In the genomic region with DNA sequence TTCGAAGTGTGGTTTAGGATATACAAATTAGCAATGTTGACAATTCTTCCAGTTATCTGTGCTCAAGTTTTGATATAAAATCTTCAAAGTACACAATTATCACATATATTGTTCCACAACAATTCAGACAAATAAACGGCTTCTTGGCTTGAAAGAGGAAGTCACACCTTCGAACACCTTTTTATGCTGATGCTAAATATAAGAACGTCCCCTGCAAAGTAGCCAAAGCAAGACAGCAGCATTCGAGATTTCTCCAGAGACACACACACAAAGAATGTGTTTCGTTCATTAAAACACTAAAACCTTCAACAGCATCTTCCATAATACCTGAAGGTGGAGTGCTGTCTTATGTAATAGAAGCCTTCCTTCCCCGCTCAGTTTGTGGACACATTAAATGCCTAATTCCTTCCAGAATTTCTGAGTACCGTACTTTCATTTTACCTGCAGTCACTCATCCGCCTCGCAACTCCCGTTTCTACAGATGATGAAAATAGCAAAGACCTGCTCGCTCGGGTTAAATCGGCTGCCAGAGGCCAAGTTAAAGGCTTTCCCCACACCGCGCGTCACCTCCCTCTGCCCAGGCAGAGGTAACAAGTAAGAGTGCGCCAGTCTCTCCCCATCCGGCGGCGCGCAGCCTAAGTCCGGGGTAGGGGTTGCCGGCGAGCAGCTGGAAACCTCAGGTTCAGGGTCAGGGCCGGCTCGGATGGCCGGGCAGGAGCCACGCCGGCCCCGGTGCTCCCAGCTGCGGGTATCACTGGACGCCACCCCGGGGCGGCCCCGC, we compare ENCODE assay signal across 1 cellular context.
TF ChIP-seq lines count a peak whose summit lies in the region.

No MANE protein-coding gene starts in this region.

TF ChIP-seq in HEK293, 187 proteins besides CTCF, POLR2A, EP300 and RAD21 (continued from another document):
- TF ChIP-seq, protein P1, sequence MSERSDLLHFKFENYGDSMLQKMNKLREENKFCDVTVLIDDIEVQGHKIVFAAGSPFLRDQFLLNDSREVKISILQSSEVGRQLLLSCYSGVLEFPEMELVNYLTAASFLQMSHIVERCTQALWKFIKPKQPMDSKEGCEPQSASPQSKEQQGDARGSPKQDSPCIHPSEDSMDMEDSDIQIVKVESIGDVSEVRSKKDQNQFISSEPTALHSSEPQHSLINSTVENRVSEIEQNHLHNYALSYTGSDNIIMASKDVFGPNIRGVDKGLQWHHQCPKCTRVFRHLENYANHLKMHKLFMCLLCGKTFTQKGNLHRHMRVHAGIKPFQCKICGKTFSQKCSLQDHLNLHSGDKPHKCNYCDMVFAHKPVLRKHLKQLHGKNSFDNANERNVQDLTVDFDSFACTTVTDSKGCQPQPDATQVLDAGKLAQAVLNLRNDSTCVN (tag by site-specific recombination; optimal IDR thresholded peaks at IDR 0.05): peak; percentile 52
